ENCODE assay signal across 8 cellular contexts in the genomic region with DNA sequence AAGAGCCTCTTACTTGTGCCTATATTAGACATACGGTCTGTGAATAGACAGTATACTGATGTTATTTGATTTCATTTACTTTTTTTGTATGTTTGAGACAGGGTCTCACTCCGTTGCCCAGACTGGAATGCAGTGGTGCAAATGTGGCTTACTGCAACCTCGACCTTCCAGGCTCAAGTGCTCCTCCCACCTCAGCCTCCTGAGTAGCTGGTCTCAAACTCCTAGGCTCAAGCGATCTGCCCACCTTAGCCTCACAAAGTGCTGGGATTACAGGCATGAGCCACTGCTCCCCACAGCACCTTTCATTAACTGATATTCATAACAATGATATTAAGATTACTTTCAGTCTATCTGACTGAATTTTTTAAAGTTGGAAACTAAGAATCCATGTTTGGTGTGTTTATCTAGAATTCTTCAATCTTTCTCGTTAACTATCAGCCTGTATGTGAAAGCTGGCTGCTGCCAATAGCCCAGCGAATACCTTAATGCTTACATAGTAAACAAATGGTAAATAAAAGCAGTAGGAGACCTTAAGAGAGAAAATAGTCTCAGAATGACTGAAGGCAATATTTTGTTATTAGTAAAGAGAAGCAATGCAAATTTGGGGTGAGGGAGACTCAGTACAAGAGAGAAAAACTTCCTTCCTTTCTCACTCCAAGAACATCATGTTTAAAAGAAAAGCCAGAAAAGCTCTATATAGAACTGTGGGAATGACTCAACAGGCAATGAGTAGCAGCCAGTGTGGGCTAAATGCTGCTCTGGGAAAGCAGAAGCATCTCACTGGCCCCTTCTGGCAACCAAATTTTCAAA.
DNase-seq lines count a peak whose midpoint lies in the region; ATAC-seq, FAIRE-seq and TF ChIP-seq lines count a peak whose summit lies in the region.

No MANE protein-coding gene starts in this region.

- H3K4me1 ChIP-seq in DND-41 (ENCODE audit: insufficient read depth, low read length) (peaks cover 45% of the 10 kb centered on the region), Karpas-422 (ENCODE audit: low read length) (peaks cover 48% of the 10 kb centered on the region), upper lobe of right lung (peaks cover 43% of the 10 kb centered on the region)

- DNase-seq in DND-41 (peak; percentile 25), Karpas-422 (no peak), astrocyte of the cerebellum (ENCODE audit: low read depth) (no peak), upper lobe of right lung (no peak), COLO668 (lab: John Stamatoyannopoulos, UW; ENCODE audit: unreplicated experiment) (no peak), cerebellar nuclear complex (lab: John Stamatoyannopoulos, UW) (no peak)

- H3K4me2 ChIP-seq in DND-41 (ENCODE audit: insufficient read depth, low read length) (peak overlapping the region; percentile 57), Karpas-422 (ENCODE audit: low read depth, low read length, poor library complexity, severe bottlenecking) (peak overlapping the region; percentile 56)

- H3K9ac ChIP-seq in DND-41 (ENCODE audit: low read depth, low read length) (peak overlapping the region; percentile 48), Karpas-422 (ENCODE audit: low read length) (peak overlapping the region; percentile 30)

- no peaks in the 10 kb centered on the region for H3K9me3 ChIP-seq in DND-41 (ENCODE audit: insufficient read depth, low read length, severe bottlenecking)
- no peaks in the 10 kb centered on the region for H3K9me3 ChIP-seq in Karpas-422 (ENCODE audit: low read length)
- no peaks in the 10 kb centered on the region for H3K9me3 ChIP-seq in upper lobe of right lung

- H3K4me3 ChIP-seq in DND-41 (ENCODE audit: low read depth in 1 of 2, low read length in 2 of 2) (peak overlapping the region in 1 of 2 experiments; percentile 21; a peak in 2 of 4 replicates), Karpas-422 (ENCODE audit: low read length) (peak overlapping the region; percentile 37; the same call in 1 of the 2 replicates), astrocyte of the cerebellum (ENCODE audit: low read depth, low read length) (no peak overlapping the region), upper lobe of right lung (no peak overlapping the region)

- H3K9me2 ChIP-seq in Karpas-422 (replicated peaks; ENCODE audit: insufficient read depth, low read length) = no peaks in the 10 kb centered on the region

- H2AFZ ChIP-seq in DND-41 (ENCODE audit: low read depth, low read length) (no peak overlapping the region; the same call in 1 of the 2 replicates), Karpas-422 (ENCODE audit: low read length) (no peak overlapping the region)

- intact Hi-C loops in upper lobe of right lung (cut with DNase I) = no loop called here

- H4K20me1 ChIP-seq in DND-41 (ENCODE audit: insufficient read depth, low read length) = no peaks in the 10 kb centered on the region
- H4K20me1 ChIP-seq in Karpas-422 (ENCODE audit: insufficient read depth, low read depth, low read length) = no peaks in the 10 kb centered on the region

- H3K79me2 ChIP-seq in DND-41 (ENCODE audit: insufficient read depth, low read length) (peaks cover 24% of the 10 kb centered on the region), Karpas-422 (ENCODE audit: low read length) (peaks cover 36% of the 10 kb centered on the region)

- H3K27ac ChIP-seq in DND-41 (ENCODE audit: low read length) (peak overlapping the region; percentile 85), Karpas-422 (ENCODE audit: low read length) (peak overlapping the region; percentile 72), upper lobe of right lung (peak overlapping the region; percentile 61)

- H3K36me3 ChIP-seq in DND-41 (ENCODE audit: insufficient read depth, low read length) (no peaks in the 10 kb centered on the region), Karpas-422 (ENCODE audit: insufficient read depth, low read length) (no peaks in the 10 kb centered on the region), upper lobe of right lung (no peaks in the 10 kb centered on the region)

- no peaks in the 10 kb centered on the region for H3K27me3 ChIP-seq in DND-41 (ENCODE audit: insufficient read depth, low read length, poor library complexity)
- H3K27me3 ChIP-seq in Karpas-422 (ENCODE audit: low read length) = no peaks in the 10 kb centered on the region
- no peaks in the 10 kb centered on the region for H3K27me3 ChIP-seq in upper lobe of right lung

- FAIRE-seq in islet of Langerhans (lab: Jason Lieb, UNC) = peak; percentile 49

- TF ChIP-seq CTCF in DND-41 (IDR thresholded peaks at IDR 0.05; ENCODE audit: borderline replicate concordance, extremely low read depth, low read length, poor library complexity, severe bottlenecking) (no peak), astrocyte of the cerebellum (IDR thresholded peaks at IDR 0.05; ENCODE audit: low read depth, low read length, missing control alignments) (peak; percentile 1), upper lobe of right lung (IDR thresholded peaks at IDR 0.05) (no peak)

- ATAC-seq in DND-41 (ENCODE audit: insufficient read depth, low read depth) (peak; percentile 36), upper lobe of right lung (peak; percentile 72), GM18868 (IDR thresholded peaks at IDR 0.05; ENCODE audit: unreplicated experiment) (no peak)

- in situ Hi-C loops in astrocyte of the cerebellum (cut with HindIII; ENCODE audit: low sequenced_read_pairs) = loop anchor here (5.0 kb wide), 1 partner anchor 33 kb away; no protein-coding TSS in a partner anchor
